In genomic region chr9:113452206-113452605, GRCh38 we compare ENCODE assay signal across 17 cellular contexts. TPM values are rescaled to one million over a fixed set of nuclear protein-coding genes. Genes with fewer than 3 reads are reported as not detected.
DNase-seq lines count a peak whose midpoint lies in the region; ATAC-seq and TF ChIP-seq lines count a peak whose summit lies in the region.
"Had no signal": no experiment of that assay in that cellular context is flagged by ENCODE, and none has a peak within 500 bp of the region (broad histone marks: within the 10 kb centered on the region; RNA-seq: fewer than 3 reads in every experiment).

No MANE protein-coding gene starts in this region.

- H3K9me2 ChIP-seq in SK-N-SH (no peaks in the 10 kb centered on the region), hepatocyte (replicated peaks; ENCODE audit: insufficient read depth) (no peaks in the 10 kb centered on the region)

- intact Hi-C loops in activated CD8-positive, alpha-beta T cell treated with anti-CD3 and anti-CD28 coated beads for 36 hours (cut with micrococcal nuclease), result no loop called here

- no peak overlapping the region for H3K27ac Mint-ChIP-seq in activated CD8-positive, alpha-beta T cell treated with anti-CD3 and anti-CD28 coated beads for 36 hours
- H3K27ac Mint-ChIP-seq: CD8-positive, alpha-beta T cell; GM23338; H9 had no signal

- H3K4me1 Mint-ChIP-seq in activated CD8-positive, alpha-beta T cell treated with anti-CD3 and anti-CD28 coated beads for 36 hours (ENCODE audit: low read depth), result peaks cover 8% of the 10 kb centered on the region

- no peak overlapping the region for H3K4me3 Mint-ChIP-seq in activated CD8-positive, alpha-beta T cell treated with anti-CD3 and anti-CD28 coated beads for 36 hours
- H3K4me3 Mint-ChIP-seq: CD14-positive monocyte; CD8-positive, alpha-beta T cell; GM23338; H9 had no signal

- H3K4me1 ChIP-seq in SK-N-SH (ENCODE audit: control insufficient read depth in 1 of 2, insufficient read depth in 2 of 2, low read depth in 1 of 2, low read length in 1 of 2), result peaks cover 7 to 20% of the 10 kb centered on the region in 2 experiments
- peaks cover 27% of the 10 kb centered on the region for H3K4me1 ChIP-seq in hepatocyte (ENCODE audit: insufficient read depth)
- peaks cover 30 to 72% of the 10 kb centered on the region in 2 donors for H3K4me1 ChIP-seq in thoracic aorta (ENCODE audit: control insufficient read depth in 1 of 2, low read depth in 2 of 2)

- H4K20me1 ChIP-seq in SK-N-SH (ENCODE audit: insufficient read depth), result no peaks in the 10 kb centered on the region
- H4K20me1 ChIP-seq in hepatocyte (ENCODE audit: insufficient read depth, poor library complexity, severe bottlenecking), result no peaks in the 10 kb centered on the region

- POLR2A ChIA-PET in SK-N-SH (lab: Yijun Ruan, JAX), result no interaction called here
- POLR2A ChIA-PET in activated CD8-positive, alpha-beta T cell treated with anti-CD3 and anti-CD28 coated beads for 36 hours (lab: Charles Lee), result no interaction called here

- H3K27me3 Mint-ChIP-seq in activated CD8-positive, alpha-beta T cell treated with anti-CD3 and anti-CD28 coated beads for 36 hours, result no peaks in the 10 kb centered on the region

- WGBS in SK-N-SH (ENCODE audit: low lambda C conversion rate), result 43% methylated on average over 3 of the region's 3 CpGs
- WGBS in hepatocyte (ENCODE audit: low lambda C conversion rate, missing lambda C conversion rate), result 53% methylated on average over 3 of the region's 3 CpGs

- no peaks in the 10 kb centered on the region for H3K79me2 ChIP-seq in SK-N-SH (ENCODE audit: insufficient read depth)
- no peaks in the 10 kb centered on the region for H3K79me2 ChIP-seq in hepatocyte

- no peak overlapping the region for H3K4me3 ChIP-seq in SK-N-SH (ENCODE audit: low read depth in 2 of 2, low read length in 1 of 2)
- H3K4me3 ChIP-seq in SK-N-MC, result no peak overlapping the region
- no peak overlapping the region for H3K4me3 ChIP-seq in hepatocyte
- no peak overlapping the region for H3K4me3 ChIP-seq in thoracic aorta
- H3K4me3 ChIP-seq: GM23338 had no signal

- no peak overlapping the region for H3K4me2 ChIP-seq in SK-N-SH
- H3K4me2 ChIP-seq in hepatocyte, result no peak overlapping the region
- H3K4me2 ChIP-seq: GM23338 had no signal

- H2AFZ ChIP-seq in SK-N-SH (ENCODE audit: low read depth), result no peak overlapping the region
- H2AFZ ChIP-seq in hepatocyte, result no peak overlapping the region
- H2AFZ ChIP-seq: GM23338 had no signal

- TF ChIP-seq CTCF in SK-N-SH (IDR thresholded peaks at IDR 0.05), result no peak
- TF ChIP-seq CTCF in hepatocyte (IDR thresholded peaks at IDR 0.05; ENCODE audit: poor library complexity), result no peak
- TF ChIP-seq CTCF in thoracic aorta (IDR thresholded peaks at IDR 0.05), result no peak
- no peak for TF ChIP-seq CTCF in activated CD8-positive, alpha-beta T cell treated with anti-CD3 and anti-CD28 coated beads for 36 hours (IDR thresholded peaks at IDR 0.05)

- H3K36me3 ChIP-seq in SK-N-SH (replicated peaks in 1 of 2; ENCODE audit: control insufficient read depth in 1 of 2, insufficient read depth in 2 of 2, low read length in 1 of 2) (no peaks in the 10 kb centered on the region), SK-N-MC (ENCODE audit: insufficient read depth, low read length) (no peaks in the 10 kb centered on the region), hepatocyte (replicated peaks; ENCODE audit: insufficient read depth, low read depth) (no peaks in the 10 kb centered on the region), thoracic aorta (no peaks in the 10 kb centered on the region)

- H3K27ac ChIP-seq in SK-N-SH (ENCODE audit: low read depth in 2 of 2, low read length in 1 of 2) (no peak overlapping the region), SK-N-MC (peak overlapping the region; percentile 73; the same call in 1 of the 2 replicates), hepatocyte (peak overlapping the region; percentile 12), thoracic aorta (peak overlapping the region; percentile 63 to 73)
- H3K27ac ChIP-seq: 22Rv1 had no signal

- H3K9me3 Mint-ChIP-seq in activated CD8-positive, alpha-beta T cell treated with anti-CD3 and anti-CD28 coated beads for 36 hours, result no peaks in the 10 kb centered on the region
- H3K9me3 Mint-ChIP-seq: CD8-positive, alpha-beta T cell; GM23338; H9 had no signal

- no peaks in the 10 kb centered on the region for H3K27me3 ChIP-seq in SK-N-SH (ENCODE audit: insufficient read depth)
- no peaks in the 10 kb centered on the region for H3K27me3 ChIP-seq in hepatocyte
- no peaks in the 10 kb centered on the region for H3K27me3 ChIP-seq in thoracic aorta (replicated peaks; ENCODE audit: insufficient read depth)

- CTCF ChIA-PET in SK-N-SH (lab: Yijun Ruan, JAX), result interaction anchor here (9.1 to 9.9 kb wide), 2 partner anchors 134 to 203 kb away, joined by 191 to 449 read pairs; no protein-coding TSS in a partner anchor
- CTCF ChIA-PET in activated CD8-positive, alpha-beta T cell treated with anti-CD3 and anti-CD28 coated beads for 36 hours (lab: Charles Lee), result interaction anchor here (0.9 to 9.4 kb wide), 4 partner anchors 60 to 204 kb away, joined by 3 to 193 read pairs (median 4); no protein-coding TSS in a partner anchor

- H3K9me3 ChIP-seq in SK-N-SH (no peaks in the 10 kb centered on the region), SK-N-MC (ENCODE audit: low read depth, low read length) (no peaks in the 10 kb centered on the region), hepatocyte (ENCODE audit: low read depth) (no peaks in the 10 kb centered on the region), thoracic aorta (no peaks in the 10 kb centered on the region)

- no peak overlapping the region for H3K9ac ChIP-seq in SK-N-SH
- H3K9ac ChIP-seq in SK-N-MC (ENCODE audit: insufficient read length), result no peak overlapping the region

- H3F3A ChIP-seq in SK-N-SH (replicated peaks; ENCODE audit: insufficient read depth), result peaks cover 16% of the 10 kb centered on the region

- H3K36me3 Mint-ChIP-seq in activated CD8-positive, alpha-beta T cell treated with anti-CD3 and anti-CD28 coated beads for 36 hours (ENCODE audit: low read depth), result no peaks in the 10 kb centered on the region
- H3K36me3 Mint-ChIP-seq: CD14-positive monocyte; CD8-positive, alpha-beta T cell had no signal

- TF ChIP-seq EP300 in SK-N-SH (IDR thresholded peaks at IDR 0.05; ENCODE audit: borderline replicate concordance in 1 of 2, low read depth in 1 of 2, low read length in 1 of 2), result no peak

- ATAC-seq in SK-N-SH treated with all-trans-retinoic acid at 6 μM for 48 hours (no peak), thoracic aorta (ENCODE audit: insufficient number of reproducible peaks, low FRiP score, low read depth) (no peak)
- no peak for ATAC-seq in activated CD8-positive, alpha-beta T cell treated with anti-CD3 and anti-CD28 coated beads for 36 hours
- ATAC-seq: CD8-positive, alpha-beta T cell; GM23338 had no signal

- no peak for TF ChIP-seq RAD21 in SK-N-SH (IDR thresholded peaks at IDR 0.05; ENCODE audit: low read length)

- DNase-seq in SK-N-SH, result no peak
- no peak for DNase-seq in SK-N-MC (ENCODE audit: low read depth, low spot score)
- no peak for DNase-seq in hepatocyte (ENCODE audit: low spot score)
- no peak for DNase-seq in thoracic aorta (ENCODE audit: low spot score)
- no peak for DNase-seq in NCI-H2029 treated with DMSO at 0.1 percent for 48 hours (lab: John Stamatoyannopoulos, UW)
- no peak for DNase-seq in activated CD8-positive, alpha-beta T cell treated with anti-CD3 and anti-CD28 coated beads for 36 hours
- no peak for DNase-seq in HT-29 (ENCODE audit: low spot score)
- DNase-seq: CD8-positive, alpha-beta T cell; COR-L47; DMS153; DMS79 treated with DMSO at 0.1 percent for 48 hours; EL; H9 had no signal

TF ChIP-seq in SK-N-SH treated with all-trans-retinoic acid at 6 μM for 48 hours, 23 proteins besides CTCF, POLR2A, EP300 and RAD21:
- no peak for TF ChIP-seq SNAI2 (CRISPR knock-in tag; IDR thresholded peaks at IDR 0.05)
- no peak for TF ChIP-seq PPARA (CRISPR knock-in tag; IDR thresholded peaks at IDR 0.05; ENCODE audit: borderline replicate concordance)
- peak; percentile 22 for TF ChIP-seq ISL1 (CRISPR knock-in tag; IDR thresholded peaks at IDR 0.05)

TF ChIP-seq in SK-N-SH, 30 proteins besides CTCF, POLR2A, EP300 and RAD21:
- TF ChIP-seq GABPA (IDR thresholded peaks at IDR 0.05; ENCODE audit: low read depth), result no peak
- no peak for TF ChIP-seq FOXJ3 (CRISPR knock-in tag; IDR thresholded peaks at IDR 0.05)
- TF ChIP-seq CHD2 (IDR thresholded peaks at IDR 0.05; ENCODE audit: low read length, partially characterized antibody), result no peak
- no peak for TF ChIP-seq JUND (IDR thresholded peaks at IDR 0.05)

RNA-seq across cellular contexts. Expression of gene RGS3, which starts 11.3 kb away (rescaled TPM):
- 50.6 and 60.7 TPM in 2 replicates for polyA plus RNA-seq in SK-N-SH (2012; rRNA removed)
- 30.9 and 42.1 TPM in 2 replicates for polyA plus RNA-seq in SK-N-SH (2012; cell fraction: cytosol; rRNA removed)
- 66.8 and 95.4 TPM in 2 replicates for polyA plus RNA-seq in SK-N-SH (2012; cell fraction: nucleus; rRNA removed)
- total RNA-seq in hepatocyte, result 47.0 and 48.0 TPM in 2 replicates
- polyA plus RNA-seq in hepatocyte, result 62.7 and 78.2 TPM in 2 replicates
- 100 to 1,000 TPM; 170 to 202 TPM for total RNA-seq in thoracic aorta
- 10 to 100 TPM; 51.0 to 51.5 TPM for total RNA-seq in activated CD8-positive, alpha-beta T cell treated with anti-CD3 and anti-CD28 coated beads for 36 hours
- total RNA-seq in HT-29 (2014; rRNA removed; shearing (Covaris generic)), result 71.2 and 76.8 TPM in 2 replicates

RNA-seq across cellular contexts. Expression of gene C9orf43, which starts 41.7 kb away (rescaled TPM):
- polyA plus RNA-seq in SK-N-SH (2012; rRNA removed) (0.47 and 0.58 TPM in 2 replicates), hepatocyte (0.07 and 0.69 TPM in 2 replicates)
- polyA plus RNA-seq in SK-N-SH (2012; cell fraction: cytosol; rRNA removed), result 0.67 and 0.98 TPM in 2 replicates
- 0.92 and 1.2 TPM in 2 replicates for polyA plus RNA-seq in SK-N-SH (2012; cell fraction: nucleus; rRNA removed)
- total RNA-seq in hepatocyte (0.36 and 0.53 TPM in 2 replicates), thoracic aorta (under 1 TPM in 1 of 2 donors, not detected in 1; 0.85 TPM)
- total RNA-seq in activated CD8-positive, alpha-beta T cell treated with anti-CD3 and anti-CD28 coated beads for 36 hours, result under 1 TPM; 0.74 to 0.83 TPM
- 0.92 and 1.1 TPM in 2 replicates for total RNA-seq in HT-29 (2014; rRNA removed; shearing (Covaris generic))
- polyA plus RNA-seq: CD14-positive monocyte had no signal

RNA-seq across cellular contexts. Expression of gene POLE3, which starts 41.7 kb away (rescaled TPM):
- polyA plus RNA-seq in SK-N-SH (2012; rRNA removed) (40.1 and 48.3 TPM in 2 replicates), hepatocyte (35.1 and 36.8 TPM in 2 replicates)
- polyA plus RNA-seq in SK-N-SH (2012; cell fraction: cytosol; rRNA removed), result 46.8 and 48.8 TPM in 2 replicates
- 53.7 and 57.8 TPM in 2 replicates for polyA plus RNA-seq in SK-N-SH (2012; cell fraction: nucleus; rRNA removed)
- total RNA-seq in hepatocyte (32.5 and 35.3 TPM in 2 replicates), thoracic aorta (10 to 100 TPM; 24.2 to 32.0 TPM)
- total RNA-seq in activated CD8-positive, alpha-beta T cell treated with anti-CD3 and anti-CD28 coated beads for 36 hours, result 10 to 100 TPM; 49.0 to 50.9 TPM
- total RNA-seq in HT-29 (2014; rRNA removed; shearing (Covaris generic)), result 83.0 and 84.4 TPM in 2 replicates

RNA-seq across cellular contexts. Expression of gene ALAD, which starts 51.1 kb away (rescaled TPM):
- polyA plus RNA-seq in SK-N-SH (2012; rRNA removed), result 10.7 and 11.8 TPM in 2 replicates
- polyA plus RNA-seq in SK-N-SH (2012; cell fraction: cytosol; rRNA removed), result 9.5 and 9.6 TPM in 2 replicates
- 26.6 and 35.1 TPM in 2 replicates for polyA plus RNA-seq in SK-N-SH (2012; cell fraction: nucleus; rRNA removed)
- 27.1 and 27.8 TPM in 2 replicates for total RNA-seq in hepatocyte
- 31.5 and 43.8 TPM in 2 replicates for polyA plus RNA-seq in hepatocyte
- total RNA-seq in thoracic aorta, result 10 to 100 TPM; 23.0 to 26.0 TPM
- total RNA-seq in activated CD8-positive, alpha-beta T cell treated with anti-CD3 and anti-CD28 coated beads for 36 hours, result 10 to 100 TPM; 16.2 to 16.3 TPM
- total RNA-seq in HT-29 (2014; rRNA removed; shearing (Covaris generic)), result 16.0 and 20.8 TPM in 2 replicates

Comparison
In these comparisons a context has a peak if more than half of its experiments do, and no peak if none do; other contexts are left out.
1. H3K27ac ChIP-seq: peak in SK-N-MC (single experiment), hepatocyte (single experiment) and thoracic aorta (2 of 2); none in SK-N-SH (0 of 2).